In genomic region chr4:163556650-163557391, GRCh38 we compare ENCODE assay signal across 22 cellular contexts.
A peak's percentile ranks its signal among the peaks of the same experiment; 100 is the strongest.
DNase-seq lines count a peak whose midpoint lies in the region; ATAC-seq, FAIRE-seq and TF ChIP-seq lines count a peak whose summit lies in the region.
"Had no signal": no experiment of that assay in that cellular context is flagged by ENCODE, and none has a peak within 500 bp of the region (broad histone marks: within the 10 kb centered on the region; RNA-seq: fewer than 3 reads in every experiment).

No MANE protein-coding gene starts in this region.

- ATAC-seq in K562 (no peak), GM18873 (IDR thresholded peaks at IDR 0.05; ENCODE audit: low FRiP score, unreplicated experiment) (no peak)
- no peak for ATAC-seq in activated T-helper 17 cell treated with anti-CD3 and anti-CD28 coated beads, Interleukin-2, amount 50 U/mL, for 72 hours (replicated peaks)
- ATAC-seq: activated T-cell treated with anti-CD3 and anti-CD28 coated beads, Interleukin-2, amount 50 U/mL, for 72 hours; natural killer cell treated with Interleukin-12 subunit alpha and Interleukin-12 subunit beta and Interleukin-15 and Interleukin-18, amount 100 ng/mL, for 72 hours had no signal

- peaks cover 12% of the 10 kb centered on the region; the same call in 1 of the 2 replicates for H3F3A ChIP-seq in DOHH2 (ENCODE audit: control insufficient read depth, insufficient read depth)

- no peak overlapping the region for H3K18ac ChIP-seq in neuronal stem cell (ENCODE audit: low read length)

- H2AFZ ChIP-seq in K562 (ENCODE audit: low read depth, low read length) = no peak overlapping the region
- H2AFZ ChIP-seq in neuronal stem cell (ENCODE audit: low read length) = no peak overlapping the region

- H3K27ac ChIP-seq in DOHH2 (ENCODE audit: low read depth, low read length) = no peak overlapping the region
- H3K27ac ChIP-seq in K562 (ENCODE audit: extremely low read depth, low read depth, low read length) = no peak overlapping the region
- peak overlapping the region in 7 of 8 donors; percentile 7 to 89 (median 84) for H3K27ac ChIP-seq in spleen
- H3K27ac ChIP-seq in neuronal stem cell (replicated peaks; ENCODE audit: low read length) = no peak overlapping the region
- H3K27ac ChIP-seq: ovary, right atrium auricular region had no signal

- H3K4me3 ChIP-seq in DOHH2 (ENCODE audit: low read length) (no peak overlapping the region), K562 (no peak overlapping the region), spleen (no peak overlapping the region), neuronal stem cell (ENCODE audit: low read length in 2 of 2) (no peak overlapping the region)
- H3K4me3 ChIP-seq: ovary, right atrium auricular region had no signal

- H3K9me3 ChIP-seq in DOHH2 (ENCODE audit: control insufficient read depth, insufficient read depth, low read length) (0 out of 2 replicates have a peak, but pooled peaks cover 2% of the 10 kb centered on the region), K562 (replicated peaks; ENCODE audit: control insufficient read depth, insufficient read depth, low read depth, low read length) (no peaks in the 10 kb centered on the region), spleen (peaks cover 0 to 19% (median 12%) of the 10 kb centered on the region in 8 donors), neuronal stem cell (replicated peaks in 1 of 2; ENCODE audit: control insufficient read depth in 2 of 2, insufficient read depth in 1 of 2, low read depth in 1 of 2, low read length in 2 of 2) (no peaks in the 10 kb centered on the region)
- H3K9me3 ChIP-seq: ovary had no signal

- no peak overlapping the region for H2AK5ac ChIP-seq in neuronal stem cell (ENCODE audit: low read depth, low read length)

- no peak for FAIRE-seq in K562 (lab: Jason Lieb, UNC)
- FAIRE-seq: keratinocyte had no signal

- H3K27ac Mint-ChIP-seq in activated T-helper 17 cell treated with anti-CD3 and anti-CD28 coated beads, Interleukin-2, amount 50 U/mL, for 72 hours = no peak overlapping the region
- H3K27ac Mint-ChIP-seq: activated T-cell treated with anti-CD3 and anti-CD28 coated beads, Interleukin-2, amount 50 U/mL, for 72 hours; brain; natural killer cell treated with Interleukin-12 subunit alpha and Interleukin-12 subunit beta and Interleukin-15 and Interleukin-18, amount 100 ng/mL, for 72 hours had no signal

- H3K27me3 ChIP-seq in DOHH2 (ENCODE audit: control insufficient read depth, low read length) (no peaks in the 10 kb centered on the region), K562 (ENCODE audit: control insufficient read depth in 2 of 2, insufficient read depth in 2 of 2, low read length in 2 of 2) (no peaks in the 10 kb centered on the region), spleen (replicated peaks in 1 of 7) (no peaks in the 10 kb centered on the region), neuronal stem cell (ENCODE audit: control insufficient read depth in 3 of 3, insufficient read depth in 3 of 3, low read depth in 1 of 3, low read length in 3 of 3) (no peaks in the 10 kb centered on the region)
- H3K27me3 ChIP-seq: ovary, right atrium auricular region had no signal

- no peak overlapping the region for H2BK120ac ChIP-seq in neuronal stem cell (ENCODE audit: low read depth, low read length)

- H3K4me1 ChIP-seq in DOHH2 (ENCODE audit: control insufficient read depth, low read length) (peaks cover 40% of the 10 kb centered on the region), K562 (replicated peaks in 1 of 2; ENCODE audit: control insufficient read depth in 2 of 2, insufficient read depth in 2 of 2, low read length in 2 of 2) (no peaks in the 10 kb centered on the region), spleen (peaks cover 25 to 82% (median 55%) of the 10 kb centered on the region in 6 donors), neuronal stem cell (ENCODE audit: control insufficient read depth in 2 of 2, insufficient read depth in 1 of 2, low read depth in 1 of 2, low read length in 2 of 2) (no peaks in the 10 kb centered on the region)
- H3K4me1 ChIP-seq: right atrium auricular region had no signal

- no peaks in the 10 kb centered on the region for H3K9me1 ChIP-seq in K562 (ENCODE audit: control insufficient read depth, insufficient read depth, low read length)

- DNase-seq in MV-4-11 (lab: John Stamatoyannopoulos, UW) = peak; percentile 77
- DNase-seq in K562 (ENCODE audit: extremely low read depth in 1 of 4, low spot score in 3 of 4) = no peak
- no peak for DNase-seq in spleen
- no peak for DNase-seq in neuronal stem cell (ENCODE audit: low spot score)
- DNase-seq: activated naive CD4-positive, alpha-beta T cell treated with Interleukin-2 at 50 U/mL for 16 hours; activated T-cell treated with anti-CD3 and anti-CD28 coated beads, Interleukin-2, amount 50 U/mL, for 72 hours; CD8-positive, alpha-beta memory T cell; cerebellar nuclear complex; DMS 273 treated with DMSO at 0.1 percent for 48 hours; GOT3; NCI-H226; ovary; stimulated activated CD4-positive, alpha-beta T cell treated with anti-CD3 and anti-CD28 coated beads, Interleukin-2, amount 100 ng/mL, for 48 hours; substantia nigra; T-helper 9 cell had no signal

- TF ChIP-seq CTCF in DOHH2 (IDR thresholded peaks at IDR 0.05; ENCODE audit: low read depth, low read length, poor library complexity, severe bottlenecking) (no peak), K562 (IDR thresholded peaks at IDR 0.05 in 2 of 3, conservative IDR thresholded peaks at IDR 0.05 in 1 of 3; ENCODE audit: insufficient read depth in 2 of 3, low read depth in 1 of 3, low read length in 3 of 3) (no peak), spleen (IDR thresholded peaks at IDR 0.05 in 8 of 11, conservative IDR thresholded peaks at IDR 0.05 in 3 of 11) (no peak)

- no peaks in the 10 kb centered on the region for H3K36me3 Mint-ChIP-seq in activated T-helper 17 cell treated with anti-CD3 and anti-CD28 coated beads, Interleukin-2, amount 50 U/mL, for 72 hours (ENCODE audit: low read depth)
- H3K36me3 Mint-ChIP-seq: CD8-positive, alpha-beta memory T cell; natural killer cell treated with Interleukin-12 subunit alpha and Interleukin-12 subunit beta and Interleukin-15 and Interleukin-18, amount 100 ng/mL, for 72 hours had no signal

- H3K23ac ChIP-seq in neuronal stem cell (ENCODE audit: low read depth, low read length, poor library complexity) = no peak overlapping the region

- H3K4me2 ChIP-seq in DOHH2 (ENCODE audit: low read length) = peak overlapping the region; percentile 10; the same call in 1 of the 2 replicates
- no peak overlapping the region for H3K4me2 ChIP-seq in K562 (ENCODE audit: insufficient read depth, low read length)
- no peak overlapping the region for H3K4me2 ChIP-seq in neuronal stem cell (ENCODE audit: insufficient read depth, low read length, poor library complexity, severe bottlenecking)

- CTCF ChIA-PET in K562 (lab: Yijun Ruan, JAX; ENCODE audit: low intra/inter-chr PET ratio) = interaction anchor here (0.7 to 0.8 kb wide), 2 partner anchors 35 to 115 kb away, joined by 3 read pairs; no protein-coding TSS in a partner anchor

- 2% methylated on average over 5 of the region's 5 CpGs for WGBS in K562 (ENCODE audit: insufficient coverage, low coverage, missing lambda C conversion rate)
- WGBS in spleen, 5 donors = 46 to 62% (median 52%) methylated on average over 5 of the region's 5 CpGs
- no CpG with 5 or more reads among the region's 5 CpGs for WGBS in neuronal stem cell (ENCODE audit: extremely low coverage in 2 of 2, insufficient read length in 2 of 2, insufficient replicate concordance in 1 of 2), 2 donors

- H3K4me1 Mint-ChIP-seq in activated T-helper 17 cell treated with anti-CD3 and anti-CD28 coated beads, Interleukin-2, amount 50 U/mL, for 72 hours = peaks cover 19% of the 10 kb centered on the region
- H3K4me1 Mint-ChIP-seq: brain had no signal

- intact Hi-C loops in K562 (cut with micrococcal nuclease) (loop anchor here (5.0 to 10.0 kb wide), 2 partner anchors 468 to 1440 kb away; no protein-coding TSS in a partner anchor), spleen (cut with DNase I; ENCODE audit: low total_unique reads) (no loop called here)

- H3K79me1 ChIP-seq in neuronal stem cell (ENCODE audit: low read depth, low read length) = no peaks in the 10 kb centered on the region

- H3K79me2 ChIP-seq in DOHH2 (ENCODE audit: control insufficient read depth, low read length) (no peaks in the 10 kb centered on the region), K562 (ENCODE audit: control insufficient read depth, insufficient read depth, low read length) (no peaks in the 10 kb centered on the region)

- no peak for TF ChIP-seq EP300 in K562 (IDR thresholded peaks at IDR 0.05; ENCODE audit: low read length)

- H3K4me3 Mint-ChIP-seq in activated T-helper 17 cell treated with anti-CD3 and anti-CD28 coated beads, Interleukin-2, amount 50 U/mL, for 72 hours = no peak overlapping the region
- H3K4me3 Mint-ChIP-seq: activated T-cell treated with anti-CD3 and anti-CD28 coated beads, Interleukin-2, amount 50 U/mL, for 72 hours; brain; natural killer cell treated with Interleukin-12 subunit alpha and Interleukin-12 subunit beta and Interleukin-15 and Interleukin-18, amount 100 ng/mL, for 72 hours had no signal

- in situ Hi-C loops in K562 (cut with MboI) = loop anchor here (25.0 kb wide), 1 partner anchor 1180 kb away; no protein-coding TSS in a partner anchor

- H3K4ac ChIP-seq in neuronal stem cell (ENCODE audit: low read length) = no peak overlapping the region

- no peak overlapping the region for H4K91ac ChIP-seq in neuronal stem cell (ENCODE audit: low read depth, low read length, poor library complexity)

- H4K8ac ChIP-seq in neuronal stem cell (ENCODE audit: low read depth, low read length) = no peak overlapping the region

- TF ChIP-seq POLR2A in K562 (conservative IDR thresholded peaks at IDR 0.05) (no peak), spleen (IDR thresholded peaks at IDR 0.05) (no peak)

- no peak overlapping the region for H2BK12ac ChIP-seq in neuronal stem cell (ENCODE audit: low read length)

- H4K20me1 ChIP-seq in DOHH2 (ENCODE audit: control insufficient read depth, insufficient read depth, low read depth, low read length) = no peaks in the 10 kb centered on the region
- no peaks in the 10 kb centered on the region for H4K20me1 ChIP-seq in K562 (replicated peaks; ENCODE audit: control insufficient read depth, insufficient read depth, low read length)

- no peak overlapping the region for H2BK5ac ChIP-seq in neuronal stem cell (ENCODE audit: low read length)

- H3K27me3 Mint-ChIP-seq in activated T-helper 17 cell treated with anti-CD3 and anti-CD28 coated beads, Interleukin-2, amount 50 U/mL, for 72 hours = no peaks in the 10 kb centered on the region
- H3K27me3 Mint-ChIP-seq: brain had no signal

- POLR2A ChIA-PET in K562 (lab: Yijun Ruan, JAX) = no interaction called here

- BruUV-seq in K562 (replicated peaks; lab: Mats Ljungman, UMichigan) = no TSS peak

- no peaks in the 10 kb centered on the region for H3K9me3 Mint-ChIP-seq in activated T-helper 17 cell treated with anti-CD3 and anti-CD28 coated beads, Interleukin-2, amount 50 U/mL, for 72 hours
- H3K9me3 Mint-ChIP-seq: natural killer cell treated with Interleukin-12 subunit alpha and Interleukin-12 subunit beta and Interleukin-15 and Interleukin-18, amount 100 ng/mL, for 72 hours had no signal

- H3K36me3 ChIP-seq in DOHH2 (ENCODE audit: control insufficient read depth, low read length) (peaks cover 4% of the 10 kb centered on the region; the same call in 1 of the 2 replicates), K562 (ENCODE audit: control insufficient read depth, insufficient read depth, low read length) (no peaks in the 10 kb centered on the region), spleen (peaks cover 0 to 55% (median 0%) of the 10 kb centered on the region in 6 donors), neuronal stem cell (replicated peaks in 1 of 2; ENCODE audit: control insufficient read depth in 2 of 2, insufficient read depth in 2 of 2, low read length in 2 of 2) (no peaks in the 10 kb centered on the region)
- H3K36me3 ChIP-seq: ovary, right atrium auricular region had no signal

- H3K9me2 ChIP-seq in DOHH2 (replicated peaks; ENCODE audit: control insufficient read depth, low read length) = no peaks in the 10 kb centered on the region

- H3K9ac ChIP-seq in K562 (ENCODE audit: insufficient read depth in 1 of 2, low read depth in 2 of 2, low read length in 2 of 2) (no peak overlapping the region), neuronal stem cell (ENCODE audit: low read depth, low read length, poor library complexity) (no peak overlapping the region)

- TF ChIP-seq RAD21 in K562 (CRISPR knock-in tag; conservative IDR thresholded peaks at IDR 0.05 in 1 of 2, IDR thresholded peaks at IDR 0.05 in 1 of 2) = no peak

- H3K14ac ChIP-seq in neuronal stem cell (ENCODE audit: low read length) = no peak overlapping the region

- no peak overlapping the region for H2BK15ac ChIP-seq in neuronal stem cell (ENCODE audit: low read length)

Comparison
In these comparisons a context has a peak if more than half of its experiments do, and no peak if none do; other contexts are left out.
1. H3K27ac ChIP-seq: peak in spleen (7 of 8); none in DOHH2 (single experiment), K562 (single experiment) and neuronal stem cell (single experiment).